In genomic region chr19:7397687-7398086, GRCh38 we compare ENCODE assay signal across 10 cellular contexts. TPM values are rescaled to one million over a fixed set of nuclear protein-coding genes. Genes with fewer than 3 reads are reported as not detected.
A peak's percentile ranks its signal among the peaks of the same experiment; 100 is the strongest.
DNase-seq lines count a peak whose midpoint lies in the region; ATAC-seq and TF ChIP-seq lines count a peak whose summit lies in the region.
"Had no signal": no experiment of that assay in that cellular context is flagged by ENCODE, and none has a peak within 500 bp of the region (broad histone marks: within the 10 kb centered on the region; RNA-seq: fewer than 3 reads in every experiment).

No MANE protein-coding gene starts in this region.

- no peak overlapping the region for H3K27ac Mint-ChIP-seq in GM23338
- H3K27ac Mint-ChIP-seq: endodermal cell had no signal

- H3K9me2 ChIP-seq in GM23338 (ENCODE audit: insufficient read depth): no peaks in the 10 kb centered on the region

- H3F3A ChIP-seq in GM23338 (replicated peaks; ENCODE audit: low read depth): no peaks in the 10 kb centered on the region

- H3K4me1 Mint-ChIP-seq in GM23338: peaks cover 13% of the 10 kb centered on the region

- H3K4me2 ChIP-seq in GM23338: no peak overlapping the region

- no peak overlapping the region for H3K4me3 ChIP-seq in GM23338
- no peak overlapping the region for H3K4me3 ChIP-seq in adipocyte (ENCODE audit: low read length)

- no peaks in the 10 kb centered on the region for H3K9me3 ChIP-seq in adipocyte (ENCODE audit: control insufficient read depth, low read length)

- peaks cover 8% of the 10 kb centered on the region for H4K20me1 ChIP-seq in GM23338 (replicated peaks; ENCODE audit: insufficient read depth)

- H2AFZ ChIP-seq in GM23338: no peak overlapping the region

- no peak overlapping the region for H3K9ac ChIP-seq in adipocyte (ENCODE audit: low read length)

- H3K9me3 Mint-ChIP-seq in GM23338: no peaks in the 10 kb centered on the region
- H3K9me3 Mint-ChIP-seq: endodermal cell had no signal

- H3K27ac ChIP-seq in GM23338 (ENCODE audit: low read depth): peak overlapping the region; percentile 86; the same call in 1 of the 2 replicates

- H3K4me3 Mint-ChIP-seq in GM23338: no peak overlapping the region
- H3K4me3 Mint-ChIP-seq: endodermal cell had no signal

- TF ChIP-seq CTCF in GM23338 (conservative IDR thresholded peaks at IDR 0.05; ENCODE audit: low read depth in 2 of 2): no peak

- H3K4me1 ChIP-seq in GM23338 (ENCODE audit: insufficient read depth) (peaks cover 16% of the 10 kb centered on the region), adipocyte (ENCODE audit: control insufficient read depth, insufficient read depth, low read length) (peaks cover 7% of the 10 kb centered on the region)

- DNase-seq in A172 (ENCODE audit: low spot score) (peak; percentile 97), GM23338 (ENCODE audit: low spot score) (no peak), adipocyte (ENCODE audit: low read depth) (peak; percentile 71), iris pigment epithelial cell (ENCODE audit: low read depth) (peak; percentile 98), NCI-H1105 treated with DMSO at 0.1 percent for 48 hours (lab: John Stamatoyannopoulos, UW) (no peak), NCI-H2081 treated with DMSO at 0.1 percent for 48 hours (lab: John Stamatoyannopoulos, UW) (no peak)
- DNase-seq: endodermal cell, GOT3 had no signal

- H3K36me3 ChIP-seq in GM23338 (ENCODE audit: insufficient read depth): no peaks in the 10 kb centered on the region
- no peaks in the 10 kb centered on the region for H3K36me3 ChIP-seq in adipocyte (ENCODE audit: control insufficient read depth, insufficient read depth, low read length, severe bottlenecking)

- H3K27me3 ChIP-seq in GM23338 (ENCODE audit: insufficient read depth): no peaks in the 10 kb centered on the region
- no peaks in the 10 kb centered on the region for H3K27me3 ChIP-seq in adipocyte (replicated peaks; ENCODE audit: control insufficient read depth, insufficient read depth, low read length)

- peaks cover 71% of the 10 kb centered on the region for H3K79me2 ChIP-seq in GM23338 (replicated peaks; ENCODE audit: insufficient read depth)

- ATAC-seq in GM23338 (no peak), HG02763 (IDR thresholded peaks at IDR 0.05; ENCODE audit: unreplicated experiment) (no peak), HG03135 (IDR thresholded peaks at IDR 0.05; ENCODE audit: unreplicated experiment) (no peak)

- H3K36me3 Mint-ChIP-seq in GM23338 (ENCODE audit: low read depth): peaks cover 9% of the 10 kb centered on the region; the same call in 2 of the 3 replicates

- H3K27me3 Mint-ChIP-seq in GM23338 (ENCODE audit: insufficient read depth, low read depth, poor library complexity): peaks cover 2% of the 10 kb centered on the region

TF ChIP-seq in GM23338, 12 proteins besides CTCF, POLR2A, EP300 and RAD21 (continues in another document):
- TF ChIP-seq EZH2phosphoT487 (IDR thresholded peaks at IDR 0.05; ENCODE audit: unreplicated experiment) (no peak), JUNB (IDR thresholded peaks at IDR 0.05; ENCODE audit: unreplicated experiment) (no peak), ZNF331 (CRISPR knock-in tag; IDR thresholded peaks at IDR 0.05; ENCODE audit: low read depth) (no peak), POLR2AphosphoS5 (IDR thresholded peaks at IDR 0.05; ENCODE audit: low read depth) (no peak), EZH2 (IDR thresholded peaks at IDR 0.05; ENCODE audit: low read depth, unreplicated experiment) (no peak), STAT1 (IDR thresholded peaks at IDR 0.05; ENCODE audit: unreplicated experiment) (no peak), NANOG (IDR thresholded peaks at IDR 0.05; ENCODE audit: borderline replicate concordance) (no peak), CREB1 (CRISPR knock-in tag; IDR thresholded peaks at IDR 0.05; ENCODE audit: low read depth) (no peak), ETS1 (IDR thresholded peaks at IDR 0.05) (no peak), REST (IDR thresholded peaks at IDR 0.05; ENCODE audit: unreplicated experiment) (no peak), ZNF114 (CRISPR knock-in tag; IDR thresholded peaks at IDR 0.05) (no peak)

RNA-seq across cellular contexts. Expression of gene ARHGEF18, which starts 49.0 kb away (rescaled TPM):
- total RNA-seq in A172 (2014; rRNA removed; shearing (Covaris generic)): 29.0 and 35.7 TPM in 2 replicates
- 44.0 and 47.6 TPM in 2 replicates for total RNA-seq in GM23338 (2014; rRNA removed; shearing (Covaris generic))
- polyA plus RNA-seq in GM23338 (2016; fragmentation: Nextera tagmentation; extraction: Ambion mirVana): 12.8 and 14.6 TPM in 2 replicates

Comparison
In these comparisons a context has a peak if more than half of its experiments do, and no peak if none do; other contexts are left out.
1. DNase-seq: peak in A172 (single experiment), adipocyte (single experiment) and iris pigment epithelial cell (single experiment); none in GM23338 (single experiment), NCI-H1105 treated with DMSO at 0.1 percent for 48 hours (single experiment) and NCI-H2081 treated with DMSO at 0.1 percent for 48 hours (single experiment).